In the genomic region with DNA sequence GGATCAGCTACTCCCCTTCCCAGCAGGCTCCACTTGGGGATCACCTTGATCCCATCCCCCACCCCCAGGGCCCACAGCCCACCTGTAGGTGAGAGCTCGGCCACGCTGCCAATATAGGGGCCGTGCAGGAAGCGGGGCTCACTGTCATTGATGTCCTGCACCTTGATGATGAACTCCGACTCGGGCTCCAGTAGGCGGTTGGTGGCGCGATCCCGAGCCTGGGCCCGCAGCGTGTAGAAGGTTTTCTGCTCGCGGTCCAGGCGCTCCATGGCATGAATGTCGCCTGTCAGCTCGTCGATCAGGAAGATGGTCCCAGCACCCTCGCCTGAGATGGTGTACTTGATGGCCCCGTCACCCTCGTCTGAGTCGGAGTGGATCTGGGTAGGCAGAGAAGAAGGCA, we compare ENCODE assay signal across 8 cellular contexts.
"Had no signal": no experiment of that assay in that cellular context is flagged by ENCODE, and none has a peak within 500 bp of the region (broad histone marks: within the 10 kb centered on the region; RNA-seq: fewer than 3 reads in every experiment).

No MANE protein-coding gene starts in this region.

- H3K4me3 ChIP-seq: GM12878 had no signal

- FAIRE-seq: G401.6, GM12878, GM12891, GM12892, GM18507, GM19239 had no signal

- DNase-seq: GDM1, GF-D8 had no signal
